ENCODE assay signal across 21 cellular contexts in the genomic region with DNA sequence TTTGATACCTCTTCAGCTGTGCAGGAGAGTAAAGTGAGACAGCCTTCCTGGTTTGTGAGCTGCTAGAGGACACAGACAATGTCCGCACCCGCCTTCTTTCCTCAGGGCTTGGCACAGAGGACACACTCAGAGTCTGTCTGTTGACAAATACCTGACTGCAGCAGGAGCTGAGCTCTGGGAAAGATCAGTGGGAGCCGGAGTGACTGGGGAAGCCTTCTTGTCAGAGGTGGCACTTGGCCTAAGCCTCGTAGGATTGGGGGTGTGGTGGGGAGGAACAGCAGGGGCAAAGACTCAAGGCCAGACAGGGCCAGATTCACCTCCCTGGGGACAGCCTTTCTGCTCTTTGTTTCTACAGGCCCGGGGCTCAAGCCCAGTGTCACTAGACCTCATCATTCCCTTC. TPM values are rescaled to one million over a fixed set of nuclear protein-coding genes. Genes with fewer than 3 reads are reported as not detected.
DNase-seq lines count a peak whose midpoint lies in the region; ATAC-seq and TF ChIP-seq lines count a peak whose summit lies in the region.
"Had no signal": no experiment of that assay in that cellular context is flagged by ENCODE, and none has a peak within 500 bp of the region (broad histone marks: within the 10 kb centered on the region; RNA-seq: fewer than 3 reads in every experiment).

No MANE protein-coding gene starts in this region.

- peak overlapping the region; percentile 80 to 92 for H3K27ac ChIP-seq in coronary artery

- POLR2A ChIA-PET in Caco-2 (lab: Charles Lee), result interaction anchor here (1.8 to 3.9 kb wide), 2 partner anchors 11 to 16 kb away, joined by 15 to 30 read pairs; partner anchors contain the start of gene IL17RE

- no TSS peak for BruUV-seq in Caco-2 (replicated peaks; lab: Mats Ljungman, UMichigan)

- H3K27me3 Mint-ChIP-seq in activated T-cell treated with anti-CD3 and anti-CD28 coated beads, Interleukin-2, amount 50 U/mL, for 4 hours (ENCODE audit: low read depth), result no peaks in the 10 kb centered on the region
- H3K27me3 Mint-ChIP-seq in neural crest cell (ENCODE audit: low read depth) (no peaks in the 10 kb centered on the region), Caco-2 (ENCODE audit: insufficient read depth, unreplicated experiment) (no peaks in the 10 kb centered on the region)

- intact Hi-C loops in Caco-2 (cut with micrococcal nuclease; ENCODE audit: unreplicated experiment), result no loop called here

- H3K9me3 ChIP-seq in Caco-2, result no peaks in the 10 kb centered on the region

- no peaks in the 10 kb centered on the region for H3K27me3 ChIP-seq in Caco-2 (replicated peaks; ENCODE audit: control insufficient read depth, insufficient read depth, low read length)

- peaks cover 35% of the 10 kb centered on the region for H3K4me1 Mint-ChIP-seq in activated T-cell treated with anti-CD3 and anti-CD28 coated beads, Interleukin-2, amount 50 U/mL, for 4 hours (ENCODE audit: low read depth)
- H3K4me1 Mint-ChIP-seq in neural crest cell, result peaks cover 13% of the 10 kb centered on the region
- H3K4me1 Mint-ChIP-seq in Caco-2 (ENCODE audit: low read depth, unreplicated experiment), result no peaks in the 10 kb centered on the region

- H3K4me3 Mint-ChIP-seq in activated T-cell treated with anti-CD3 and anti-CD28 coated beads, Interleukin-2, amount 50 U/mL, for 4 hours, result peak overlapping the region; percentile 5
- H3K4me3 Mint-ChIP-seq in neural crest cell (peak overlapping the region; percentile 49), Caco-2 (ENCODE audit: unreplicated experiment) (no peak overlapping the region)
- H3K4me3 Mint-ChIP-seq: activated CD4-positive, alpha-beta T cell treated with anti-CD3 and anti-CD28 coated beads, Interleukin-2, amount 10 ng/mL, durations not matched to agents 24 days and 14 days; stimulated activated memory B cell treated with anti-CD40 and anti-IgM and Interleukin-4, amounts not matched to agents 10 μg/mL and 1 μg/mL and 100 μg/mL, for 72 hours had no signal

- H3K36me3 Mint-ChIP-seq in activated T-cell treated with anti-CD3 and anti-CD28 coated beads, Interleukin-2, amount 50 U/mL, for 4 hours (ENCODE audit: insufficient read depth), result no peaks in the 10 kb centered on the region
- H3K36me3 Mint-ChIP-seq in neural crest cell (ENCODE audit: low read depth) (no peaks in the 10 kb centered on the region), Caco-2 (ENCODE audit: insufficient read depth, unreplicated experiment) (peaks cover 51% of the 10 kb centered on the region)
- H3K36me3 Mint-ChIP-seq: stimulated activated memory B cell treated with anti-CD40 and anti-IgM and Interleukin-4, amounts not matched to agents 10 μg/mL and 1 μg/mL and 100 μg/mL, for 72 hours had no signal

- H3K27ac Mint-ChIP-seq in neural crest cell (ENCODE audit: unreplicated experiment) (no peak overlapping the region), Caco-2 (ENCODE audit: unreplicated experiment) (no peak overlapping the region)
- H3K27ac Mint-ChIP-seq: activated CD4-positive, alpha-beta T cell treated with anti-CD3 and anti-CD28 coated beads, Interleukin-2, amount 10 ng/mL, durations not matched to agents 24 days and 14 days; stimulated activated memory B cell treated with anti-CD40 and anti-IgM and Interleukin-4, amounts not matched to agents 10 μg/mL and 1 μg/mL and 100 μg/mL, for 72 hours had no signal

- CTCF ChIA-PET in Caco-2 (lab: Charles Lee), result interaction anchor here (1.6 to 5.0 kb wide), 3 partner anchors 16 to 33 kb away, joined by 4 to 63 read pairs (median 8); partner anchors contain the start of gene CRELD1

- no peak for TF ChIP-seq CTCF in coronary artery (IDR thresholded peaks at IDR 0.05)
- TF ChIP-seq CTCF in neural crest cell (conservative IDR thresholded peaks at IDR 0.05), result no peak
- no peak for TF ChIP-seq CTCF in Caco-2 (IDR thresholded peaks at IDR 0.05; ENCODE audit: insufficient read depth in 1 of 2, low read depth in 1 of 2, low read length in 1 of 2, severe bottlenecking in 1 of 2, unreplicated experiment in 1 of 2)

- DNase-seq in activated T-cell treated with anti-CD3 and anti-CD28 coated beads, Interleukin-2, amount 50 U/mL, for 4 hours, result no peak
- DNase-seq in activated T-cell treated with anti-CD3 and anti-CD28 coated beads for 4 hours (no peak), coronary artery (ENCODE audit: low spot score) (no peak), neural crest cell (ENCODE audit: low read depth, low spot score) (no peak), SW480 (ENCODE audit: low spot score) (no peak), Caco-2 (no peak)
- DNase-seq: activated CD4-positive, alpha-beta T cell treated with anti-CD3 and anti-CD28 coated beads, Interleukin-2, amount 10 ng/mL, durations not matched to agents 24 days and 14 days; activated gamma-delta T cell; anterior cingulate cortex; central memory CD4-positive, alpha-beta T cell; DMS153; NCI-H146; right cardiac atrium; trophoblast cell had no signal

- no peaks in the 10 kb centered on the region for H3K9me3 Mint-ChIP-seq in activated T-cell treated with anti-CD3 and anti-CD28 coated beads, Interleukin-2, amount 50 U/mL, for 4 hours
- H3K9me3 Mint-ChIP-seq in neural crest cell, result no peaks in the 10 kb centered on the region
- H3K9me3 Mint-ChIP-seq in Caco-2 (ENCODE audit: unreplicated experiment), result no peaks in the 10 kb centered on the region
- H3K9me3 Mint-ChIP-seq: activated CD4-positive, alpha-beta T cell treated with anti-CD3 and anti-CD28 coated beads, Interleukin-2, amount 10 ng/mL, durations not matched to agents 24 days and 14 days; stimulated activated memory B cell treated with anti-CD40 and anti-IgM and Interleukin-4, amounts not matched to agents 10 μg/mL and 1 μg/mL and 100 μg/mL, for 72 hours had no signal

- H3K4me3 ChIP-seq in coronary artery, result no peak overlapping the region
- no peak overlapping the region for H3K4me3 ChIP-seq in Caco-2 (ENCODE audit: low read depth, low read length)
- H3K4me3 ChIP-seq: HAP-1 had no signal

- peaks cover 6% of the 10 kb centered on the region for H3K36me3 ChIP-seq in Caco-2 (ENCODE audit: control insufficient read depth, insufficient read depth, low read length)
- H3K36me3 ChIP-seq: HAP-1 had no signal

- H3K4me1 ChIP-seq in Caco-2, result peaks cover 21% of the 10 kb centered on the region

- ATAC-seq in activated T-cell treated with anti-CD3 and anti-CD28 coated beads, Interleukin-2, amount 50 U/mL, for 4 hours, result no peak
- ATAC-seq in HG03196 (IDR thresholded peaks at IDR 0.05; ENCODE audit: unreplicated experiment), result no peak
- ATAC-seq in GM19467 (IDR thresholded peaks at IDR 0.05; ENCODE audit: unreplicated experiment), result no peak
- ATAC-seq: right cardiac atrium; Right ventricle myocardium inferior; stimulated activated memory B cell treated with anti-CD40 and anti-IgM and Interleukin-4, amounts not matched to agents 10 μg/mL and 1 μg/mL and 100 μg/mL, for 72 hours had no signal

RNA-seq across cellular contexts. Expression of gene IL17RC, which starts 3.3 kb away (rescaled TPM):
- under 1 TPM; 0.27 to 0.53 (median 0.40) TPM for total RNA-seq in activated T-cell treated with anti-CD3 and anti-CD28 coated beads, Interleukin-2, amount 50 U/mL, for 4 hours
- total RNA-seq in neural crest cell, result 6.0 and 7.3 TPM in 2 replicates
- 8.5 and 11.3 TPM in 2 replicates for total RNA-seq in Caco-2 (2022)

RNA-seq across cellular contexts. Expression of gene IL17RE, which starts 11.0 kb away (rescaled TPM):
- under 1 TPM; 0.47 to 0.73 (median 0.61) TPM for total RNA-seq in activated T-cell treated with anti-CD3 and anti-CD28 coated beads, Interleukin-2, amount 50 U/mL, for 4 hours
- total RNA-seq in neural crest cell (1.4 and 1.7 TPM in 2 replicates), Caco-2 (2022) (77.3 and 82.9 TPM in 2 replicates)

RNA-seq across cellular contexts. Expression of gene CRELD1, which starts 20.0 kb away (rescaled TPM):
- total RNA-seq in activated T-cell treated with anti-CD3 and anti-CD28 coated beads, Interleukin-2, amount 50 U/mL, for 4 hours, result 10 to 100 TPM; 11.0 to 15.6 (median 13.0) TPM
- total RNA-seq in neural crest cell, result 16.9 and 18.3 TPM in 2 replicates
- total RNA-seq in Caco-2 (2022), result 17.1 and 18.3 TPM in 2 replicates

RNA-seq across cellular contexts. Expression of gene JAGN1, which starts 23.2 kb away (rescaled TPM):
- 10 to 100 TPM; 39.2 to 42.3 (median 41.2) TPM for total RNA-seq in activated T-cell treated with anti-CD3 and anti-CD28 coated beads, Interleukin-2, amount 50 U/mL, for 4 hours
- total RNA-seq in neural crest cell (41.1 TPM in 2 replicates), Caco-2 (2022) (34.2 and 35.9 TPM in 2 replicates)

RNA-seq across cellular contexts. Expression of gene CIDEC, which starts 33.5 kb away (rescaled TPM):
- not detected for total RNA-seq in activated T-cell treated with anti-CD3 and anti-CD28 coated beads, Interleukin-2, amount 50 U/mL, for 4 hours
- total RNA-seq in neural crest cell (not detected in 2 replicates), Caco-2 (2022) (1.9 and 3.8 TPM in 2 replicates)
- total RNA-seq: activated CD4-positive, alpha-beta T cell treated with anti-CD3 and anti-CD28 coated beads, Interleukin-2, amount 10 ng/mL, durations not matched to agents 24 days and 14 days; M059J; NCI-H460 had no signal

Comparison
In these comparisons a context has a peak if more than half of its experiments do, and no peak if none do; other contexts are left out.
1. RNA of gene IL17RE, which starts 11.0 kb away (total RNA-seq): 77.3 to 82.9 TPM in Caco-2; 1.4 to 1.7 TPM in neural crest cell and 0.47 to 0.73 TPM in activated T-cell treated with anti-CD3 and anti-CD28 coated beads, Interleukin-2, amount 50 U/mL, for 4 hours; every median in the first group is over 10 times any median in the second.